In genomic region chr7:152588350-152588749, GRCh38 we compare ENCODE assay signal across 15 cellular contexts.
DNase-seq lines count a peak whose midpoint lies in the region; ATAC-seq and TF ChIP-seq lines count a peak whose summit lies in the region.
"Had no signal": no experiment of that assay in that cellular context is flagged by ENCODE, and none has a peak within 500 bp of the region (broad histone marks: within the 10 kb centered on the region; RNA-seq: fewer than 3 reads in every experiment).

No MANE protein-coding gene starts in this region.

- H3K27ac Mint-ChIP-seq in nephron progenitor cell, result no peak overlapping the region
- H3K27ac Mint-ChIP-seq in stimulated activated naive CD8-positive, alpha-beta T cell treated with anti-CD3 and anti-CD28 coated beads, Interleukin-15, amount 100 ng/mL, for 72 hours, result no peak overlapping the region
- H3K27ac Mint-ChIP-seq: brain; naive thymus-derived CD4-positive, alpha-beta T cell had no signal

- H3K27ac ChIP-seq in epithelial cell of prostate (no peak overlapping the region), osteoblast (ENCODE audit: low read depth, low read length) (peak overlapping the region; percentile 24), psoas muscle (no peak overlapping the region)
- H3K27ac ChIP-seq: skin epidermis had no signal

- intact Hi-C loops in psoas muscle (cut with DNase I), result no loop called here

- in situ Hi-C loops in Caki2 (cut with HindIII; ENCODE audit: low pct_unique_long_range_greater_than_20kb, low sequenced_read_pairs), result no loop called here

- H3K4me3 ChIP-seq in osteoblast (ENCODE audit: insufficient read depth, low read length) (no peak overlapping the region), psoas muscle (no peak overlapping the region)
- H3K4me3 ChIP-seq: GM12878, skin epidermis had no signal

- H3K36me3 Mint-ChIP-seq in nephron progenitor cell (ENCODE audit: low read depth), result peaks cover 4% of the 10 kb centered on the region
- H3K36me3 Mint-ChIP-seq: brain; naive thymus-derived CD4-positive, alpha-beta T cell had no signal

- H3K36me3 ChIP-seq in osteoblast (ENCODE audit: insufficient read depth, low read length) (no peaks in the 10 kb centered on the region), psoas muscle (ENCODE audit: insufficient read depth in 1 of 2, low read depth in 1 of 2) (no peaks in the 10 kb centered on the region)

- DNase-seq in Caki2 (ENCODE audit: low read depth) (peak; percentile 29), NCI-H460 (ENCODE audit: extremely low read depth, low read depth) (peak; percentile 13), epithelial cell of prostate (ENCODE audit: low read depth, low spot score) (peak; percentile 6), osteoblast (ENCODE audit: insufficient read length, low spot score, missing footprints) (peak; percentile 69), nephron progenitor cell (no peak), psoas muscle (no peak)
- DNase-seq in stimulated activated naive CD8-positive, alpha-beta T cell treated with anti-CD3 and anti-CD28 coated beads, Interleukin-15, amount 100 ng/mL, for 72 hours, result no peak
- DNase-seq: erythroblast; KG1; naive thymus-derived CD4-positive, alpha-beta T cell had no signal

- H3K4me3 Mint-ChIP-seq in nephron progenitor cell, result no peak overlapping the region
- no peak overlapping the region for H3K4me3 Mint-ChIP-seq in stimulated activated naive CD8-positive, alpha-beta T cell treated with anti-CD3 and anti-CD28 coated beads, Interleukin-15, amount 100 ng/mL, for 72 hours
- H3K4me3 Mint-ChIP-seq: brain; naive thymus-derived CD4-positive, alpha-beta T cell had no signal

- H3K9me3 ChIP-seq in osteoblast (ENCODE audit: low read depth, low read length) (no peaks in the 10 kb centered on the region), psoas muscle (no peaks in the 10 kb centered on the region)

- H3K27me3 ChIP-seq in osteoblast (ENCODE audit: insufficient read depth, low read length) (no peaks in the 10 kb centered on the region), psoas muscle (ENCODE audit: insufficient read depth in 3 of 3, low read length in 2 of 3) (no peaks in the 10 kb centered on the region)

- no peak for ATAC-seq in HG02981 (IDR thresholded peaks at IDR 0.05; ENCODE audit: unreplicated experiment)
- no peak for ATAC-seq in psoas muscle
- ATAC-seq in stimulated activated naive CD8-positive, alpha-beta T cell treated with anti-CD3 and anti-CD28 coated beads, Interleukin-15, amount 100 ng/mL, for 72 hours, result no peak
- ATAC-seq: GM12878; HCT116; naive thymus-derived CD4-positive, alpha-beta T cell had no signal

- 70 to 75% (median 72%) methylated on average over 5 of the region's 5 CpGs for WGBS in psoas muscle, 3 donors

- peaks cover 6% of the 10 kb centered on the region for H3K27me3 Mint-ChIP-seq in nephron progenitor cell (ENCODE audit: low read depth, poor library complexity)
- no peaks in the 10 kb centered on the region for H3K27me3 Mint-ChIP-seq in stimulated activated naive CD8-positive, alpha-beta T cell treated with anti-CD3 and anti-CD28 coated beads, Interleukin-15, amount 100 ng/mL, for 72 hours
- H3K27me3 Mint-ChIP-seq: naive thymus-derived CD4-positive, alpha-beta T cell had no signal

- H3K4me2 ChIP-seq in osteoblast (ENCODE audit: insufficient read depth, low read length), result no peak overlapping the region

- H3K9me3 Mint-ChIP-seq in nephron progenitor cell, result peaks cover 12% of the 10 kb centered on the region
- no peaks in the 10 kb centered on the region for H3K9me3 Mint-ChIP-seq in stimulated activated naive CD8-positive, alpha-beta T cell treated with anti-CD3 and anti-CD28 coated beads, Interleukin-15, amount 100 ng/mL, for 72 hours
- H3K9me3 Mint-ChIP-seq: naive thymus-derived CD4-positive, alpha-beta T cell had no signal

- H2AFZ ChIP-seq in osteoblast (ENCODE audit: low read length), result no peak overlapping the region

- no peaks in the 10 kb centered on the region for H3K4me1 Mint-ChIP-seq in nephron progenitor cell
- H3K4me1 Mint-ChIP-seq in stimulated activated naive CD8-positive, alpha-beta T cell treated with anti-CD3 and anti-CD28 coated beads, Interleukin-15, amount 100 ng/mL, for 72 hours, result no peaks in the 10 kb centered on the region
- H3K4me1 Mint-ChIP-seq: naive thymus-derived CD4-positive, alpha-beta T cell had no signal

- H3K79me2 ChIP-seq in osteoblast (ENCODE audit: insufficient read depth, low read length), result no peaks in the 10 kb centered on the region

- no peaks in the 10 kb centered on the region for H3K4me1 ChIP-seq in osteoblast (ENCODE audit: insufficient read depth, low read length)
- H3K4me1 ChIP-seq in psoas muscle, result no peaks in the 10 kb centered on the region

- TF ChIP-seq CTCF in osteoblast (IDR thresholded peaks at IDR 0.05; ENCODE audit: extremely low read depth, low read depth, low read length), result no peak
- no peak for TF ChIP-seq CTCF in nephron progenitor cell (IDR thresholded peaks at IDR 0.05)
- TF ChIP-seq CTCF in psoas muscle (IDR thresholded peaks at IDR 0.05), result no peak

- H4K20me1 ChIP-seq in osteoblast (ENCODE audit: insufficient read depth, low read length), result no peaks in the 10 kb centered on the region

Comparison
In these comparisons a context has a peak if more than half of its experiments do, and no peak if none do; other contexts are left out.
1. DNase-seq: peak in Caki2 (single experiment), NCI-H460 (single experiment), epithelial cell of prostate (single experiment) and osteoblast (single experiment); none in nephron progenitor cell (single experiment), psoas muscle (0 of 2) and stimulated activated naive CD8-positive, alpha-beta T cell treated with anti-CD3 and anti-CD28 coated beads, Interleukin-15, amount 100 ng/mL, for 72 hours (0 of 2).